In genomic region chr13:40433577-40433976, GRCh38 we compare ENCODE assay signal across 12 cellular contexts.
DNase-seq lines count a peak whose midpoint lies in the region; ATAC-seq lines count a peak whose summit lies in the region.
"Had no signal": no experiment of that assay in that cellular context is flagged by ENCODE, and none has a peak within 500 bp of the region (broad histone marks: within the 10 kb centered on the region; RNA-seq: fewer than 3 reads in every experiment).

No MANE protein-coding gene starts in this region.

- peaks cover 2% of the 10 kb centered on the region for H3K36me3 Mint-ChIP-seq in activated T-cell treated with anti-CD3 and anti-CD28 coated beads, Interleukin-2, amount 50 U/mL, for 24 hours (ENCODE audit: low read depth)

- no peak overlapping the region for H3K4me3 ChIP-seq in right cardiac atrium (ENCODE audit: low read length)
- H3K4me3 ChIP-seq: heart right ventricle had no signal

- H3K27me3 Mint-ChIP-seq in activated T-cell treated with anti-CD3 and anti-CD28 coated beads, Interleukin-2, amount 50 U/mL, for 24 hours: no peaks in the 10 kb centered on the region

- WGBS in right cardiac atrium: 91% methylated on average over 4 of the region's 4 CpGs

- no peak overlapping the region for H3K27ac Mint-ChIP-seq in activated T-cell treated with anti-CD3 and anti-CD28 coated beads, Interleukin-2, amount 50 U/mL, for 24 hours
- H3K27ac Mint-ChIP-seq: nephron had no signal

- H3K4me1 ChIP-seq in right cardiac atrium (ENCODE audit: control insufficient read depth, insufficient read depth, low read length): peaks cover 3% of the 10 kb centered on the region

- H3K4me3 Mint-ChIP-seq in activated T-cell treated with anti-CD3 and anti-CD28 coated beads, Interleukin-2, amount 50 U/mL, for 24 hours: no peak overlapping the region
- H3K4me3 Mint-ChIP-seq: nephron had no signal

- H3K9me3 ChIP-seq in right cardiac atrium (ENCODE audit: control insufficient read depth, low read length): no peaks in the 10 kb centered on the region
- H3K9me3 ChIP-seq: heart right ventricle had no signal

- peaks cover 63% of the 10 kb centered on the region for H3K4me1 Mint-ChIP-seq in activated T-cell treated with anti-CD3 and anti-CD28 coated beads, Interleukin-2, amount 50 U/mL, for 24 hours (ENCODE audit: low read depth)

- intact Hi-C loops in right cardiac atrium (cut with DNase I): no loop called here

- no peaks in the 10 kb centered on the region for H3K9me3 Mint-ChIP-seq in activated T-cell treated with anti-CD3 and anti-CD28 coated beads, Interleukin-2, amount 50 U/mL, for 24 hours
- H3K9me3 Mint-ChIP-seq: nephron had no signal

- no peaks in the 10 kb centered on the region for H3K27me3 ChIP-seq in right cardiac atrium (ENCODE audit: control insufficient read depth, insufficient read depth)
- H3K27me3 ChIP-seq: heart right ventricle had no signal

- peak; percentile 31 for DNase-seq in M059J (ENCODE audit: low read depth)
- DNase-seq in activated T-cell treated with anti-CD3 and anti-CD28 coated beads, Interleukin-2, amount 50 U/mL, for 24 hours: peak; percentile 47
- peak; percentile 7 for DNase-seq in stimulated activated CD8-positive, alpha-beta memory T cell treated with anti-CD3 and anti-CD28 coated beads, Interleukin-12 subunit alpha, Interleukin-12 subunit beta, amount 100 ng/mL, for 24 hours (ENCODE audit: extremely low read depth)
- DNase-seq in NCI-H226: no peak
- DNase-seq in SKM-1 (lab: John Stamatoyannopoulos, UW; ENCODE audit: unreplicated experiment): no peak
- DNase-seq in right cardiac atrium: no peak
- no peak for DNase-seq in HuH-7 (ENCODE audit: low spot score)
- DNase-seq: heart right ventricle, NCI-H1436 treated with DMSO at 0.1 percent for 48 hours had no signal

- ATAC-seq in GM19351 (IDR thresholded peaks at IDR 0.05; ENCODE audit: unreplicated experiment) (peak; percentile 63), right cardiac atrium (no peak)
- ATAC-seq: HCT116, heart right ventricle had no signal

- no peak overlapping the region for H3K27ac ChIP-seq in right cardiac atrium (ENCODE audit: low read length)
- H3K27ac ChIP-seq: heart right ventricle had no signal

Comparison
In these comparisons a context has a peak if more than half of its experiments do, and no peak if none do; other contexts are left out.
1. DNase-seq: peak in M059J (single experiment), activated T-cell treated with anti-CD3 and anti-CD28 coated beads, Interleukin-2, amount 50 U/mL, for 24 hours (single experiment) and stimulated activated CD8-positive, alpha-beta memory T cell treated with anti-CD3 and anti-CD28 coated beads, Interleukin-12 subunit alpha, Interleukin-12 subunit beta, amount 100 ng/mL, for 24 hours (single experiment); none in NCI-H226 (single experiment), SKM-1 (single experiment), right cardiac atrium (0 of 3) and HuH-7 (single experiment).